Comparison of ENCODE assay signal across 8 cellular contexts in the genomic region with DNA sequence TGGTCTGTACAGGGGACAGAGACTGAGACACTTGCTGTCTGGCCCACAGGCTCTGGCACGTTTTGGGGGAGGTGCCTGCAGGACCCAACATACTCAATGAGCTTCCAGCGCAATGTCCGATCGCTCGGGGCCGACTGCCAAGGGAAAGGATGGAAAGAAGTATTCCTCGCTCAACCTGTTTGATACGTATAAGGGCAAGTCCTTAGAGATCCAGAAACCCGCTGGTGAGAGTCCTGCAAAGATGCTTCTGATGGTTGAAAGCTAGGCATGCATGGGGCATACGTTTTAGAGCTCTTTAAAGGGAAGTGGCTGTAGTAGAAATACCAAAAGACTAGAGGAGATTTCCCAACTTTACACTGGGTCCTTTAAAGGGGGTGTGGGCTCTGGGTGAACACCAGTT. TPM values are rescaled to one million over a fixed set of nuclear protein-coding genes. Genes with fewer than 3 reads are reported as not detected.
A peak's percentile ranks its signal among the peaks of the same experiment; 100 is the strongest.
DNase-seq lines count a peak whose midpoint lies in the region; ATAC-seq and TF ChIP-seq lines count a peak whose summit lies in the region.
"Had no signal": no experiment of that assay in that cellular context is flagged by ENCODE, and none has a peak within 500 bp of the region (broad histone marks: within the 10 kb centered on the region; RNA-seq: fewer than 3 reads in every experiment).

No MANE protein-coding gene starts in this region.

- no peak for TF ChIP-seq RAD21 in HCT116 (IDR thresholded peaks at IDR 0.05; ENCODE audit: low read depth)

- TF ChIP-seq CTCF in HCT116 (IDR thresholded peaks at IDR 0.05 in 2 of 3, conservative IDR thresholded peaks at IDR 0.05 in 1 of 3; ENCODE audit: borderline replicate concordance in 1 of 3, insufficient read depth in 1 of 3, low read depth in 2 of 3, low read length in 2 of 3) (no peak), epithelial cell of proximal tubule (conservative IDR thresholded peaks at IDR 0.05; ENCODE audit: low read depth, low read length) (no peak), uterus (IDR thresholded peaks at IDR 0.05) (no peak)

- no peaks in the 10 kb centered on the region for H4K20me1 ChIP-seq in HCT116 (ENCODE audit: insufficient read depth)

- H3K4me1 ChIP-seq in HCT116 (ENCODE audit: control insufficient read depth in 1 of 2, insufficient read depth in 2 of 2, low read length in 2 of 2) (peaks cover 6 to 18% of the 10 kb centered on the region in 2 experiments; a peak in 3 of 4 replicates), SJCRH30 (no peaks in the 10 kb centered on the region), uterus (peaks cover 0 to 8% of the 10 kb centered on the region in 2 donors)

- H3K27me3 ChIP-seq in HCT116 (ENCODE audit: insufficient read depth, low read length) = no peaks in the 10 kb centered on the region
- H3K27me3 ChIP-seq in SJCRH30 = no peaks in the 10 kb centered on the region
- H3K27me3 ChIP-seq in uterus = no peaks in the 10 kb centered on the region

- RAD21 ChIA-PET in HCT116 (lab: Charles Lee; ENCODE audit: low non-redundant PET in 1 of 2, low total read pairs in 2 of 2, uncharacterized antibody in 2 of 2, unreplicated experiment in 2 of 2) = no interaction called here

- no TSS peak for BruUV-seq in HCT116 (replicated peaks; lab: Mats Ljungman, UMichigan)

- DNase-seq in HCT116 (ENCODE audit: low read depth, low spot score) (no peak), SJCRH30 (no peak), epithelial cell of proximal tubule (ENCODE audit: low read depth) (no peak), skeletal muscle cell (ENCODE audit: low read depth) (no peak), uterus (no peak)
- DNase-seq in activated effector memory CD4-positive, alpha-beta T cell treated with Interleukin-2 at 50 U/mL for 16 hours = no peak

- H3K9ac ChIP-seq in HCT116 (ENCODE audit: low read length) = 0 out of 2 replicates have a peak overlapping the region, but pooled peaks have one; percentile 98

- H3K27ac ChIP-seq in HCT116 (ENCODE audit: low read depth, low read length) (peak overlapping the region; percentile 90; the same call in 1 of the 2 replicates), SJCRH30 (no peak overlapping the region; the same call in 1 of the 2 replicates), uterus (peak overlapping the region in 1 of 2 donors; percentile 98)

- peaks cover 68% of the 10 kb centered on the region for H3K79me2 ChIP-seq in HCT116 (ENCODE audit: insufficient read depth, low read length)

- TF ChIP-seq POLR2A in HCT116 (IDR thresholded peaks at IDR 0.05; ENCODE audit: borderline replicate concordance, extremely low read depth, insufficient read depth, insufficient read length) = no peak
- no peak for TF ChIP-seq POLR2A in uterus (IDR thresholded peaks at IDR 0.05)

- ATAC-seq in HCT116 (no peak), GM19463 (IDR thresholded peaks at IDR 0.05; ENCODE audit: unreplicated experiment) (no peak)

- no peaks in the 10 kb centered on the region for H3K9me3 ChIP-seq in HCT116 (ENCODE audit: control insufficient read depth in 1 of 2, insufficient read depth in 1 of 2, low read depth in 1 of 2, low read length in 2 of 2)
- H3K9me3 ChIP-seq in SJCRH30 (replicated peaks) = no peaks in the 10 kb centered on the region
- no peaks in the 10 kb centered on the region for H3K9me3 ChIP-seq in uterus

- H3K36me3 ChIP-seq in HCT116 (ENCODE audit: control insufficient read depth in 1 of 2, insufficient read depth in 2 of 2, low read length in 2 of 2) (peaks cover 30 to 63% of the 10 kb centered on the region in 2 experiments), SJCRH30 (peaks cover 55% of the 10 kb centered on the region), uterus (no peaks in the 10 kb centered on the region)

- H3K9me2 ChIP-seq in HCT116 (ENCODE audit: insufficient read depth) = no peaks in the 10 kb centered on the region

- H3K4me2 ChIP-seq in HCT116 (ENCODE audit: low read length) = peak overlapping the region; percentile 91

- POLR2A ChIA-PET in HCT116 (lab: Charles Lee) = no interaction called here

- H3K4me3 ChIP-seq in HCT116 (replicated peaks in 1 of 2; ENCODE audit: low read depth in 1 of 2, low read length in 2 of 2) (no peak overlapping the region), SJCRH30 (peak overlapping the region; percentile 95), epithelial cell of proximal tubule (ENCODE audit: low read depth, low read length) (peak overlapping the region; percentile 94), skeletal muscle cell (ENCODE audit: low read depth, low read length) (peak overlapping the region; percentile 84), uterus (no peak overlapping the region)

- no peak overlapping the region for H2AFZ ChIP-seq in HCT116 (ENCODE audit: low read depth, low read length, poor library complexity, severe bottlenecking)

- intact Hi-C loops in HCT116 (cut with micrococcal nuclease) (no loop called here), uterus (cut with DNase I; ENCODE audit: low total_unique reads) (no loop called here)

- CTCF ChIA-PET in HCT116 (lab: Charles Lee) = no interaction called here

TF ChIP-seq in HCT116, 20 proteins besides CTCF, POLR2A, EP300 and RAD21:
- TF ChIP-seq CBX3 (IDR thresholded peaks at IDR 0.05; ENCODE audit: low read depth) = no peak
- TF ChIP-seq POLR2AphosphoS5 (IDR thresholded peaks at IDR 0.05; ENCODE audit: low read depth, low read length) = no peak
- TF ChIP-seq SIN3A (IDR thresholded peaks at IDR 0.05; ENCODE audit: low read depth) = no peak
- TF ChIP-seq JUND (IDR thresholded peaks at IDR 0.05) = no peak
- TF ChIP-seq, protein P1, sequence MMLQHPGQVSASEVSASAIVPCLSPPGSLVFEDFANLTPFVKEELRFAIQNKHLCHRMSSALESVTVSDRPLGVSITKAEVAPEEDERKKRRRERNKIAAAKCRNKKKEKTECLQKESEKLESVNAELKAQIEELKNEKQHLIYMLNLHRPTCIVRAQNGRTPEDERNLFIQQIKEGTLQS (IDR thresholded peaks at IDR 0.05) = no peak
- TF ChIP-seq CEBPB (IDR thresholded peaks at IDR 0.05; ENCODE audit: low read depth) = no peak
- TF ChIP-seq YY1 (IDR thresholded peaks at IDR 0.05; ENCODE audit: extremely low read depth, insufficient replicate concordance, low read depth, low read length) = no peak
- no peak for TF ChIP-seq FOSL1 (IDR thresholded peaks at IDR 0.05; ENCODE audit: low read depth)

RNA-seq across cellular contexts. Expression of a gene that starts 2.2 kb away (rescaled TPM):
- total RNA-seq in HCT116 (2021; ENCODE audit: unreplicated experiment) (250 TPM), epithelial cell of proximal tubule (81.2 and 93.0 TPM in 2 replicates), uterus (100 to 1,000 TPM in 1 of 4 donors, 10 to 100 TPM in 3; 35.4 to 218 (median 48.0) TPM)
- polyA plus RNA-seq in HCT116 (2012) = 211 and 214 TPM in 2 replicates
- 98.7 and 109 TPM in 2 replicates for total RNA-seq in SJCRH30 (2014; rRNA removed; shearing (Covaris generic))

RNA-seq across cellular contexts. Expression of a gene that starts 7.6 kb away (rescaled TPM):
- total RNA-seq in HCT116 (2021; ENCODE audit: unreplicated experiment) (not detected), epithelial cell of proximal tubule (not detected in 2 replicates), uterus (10 to 100 TPM in 2 of 4 donors, 1 to 10 TPM in 2; 1.5 to 25.6 (median 14.5) TPM)
- not detected in 2 replicates for polyA plus RNA-seq in HCT116 (2012)
- total RNA-seq in SJCRH30 (2014; rRNA removed; shearing (Covaris generic)) = not detected in 2 replicates
- total RNA-seq: NCI-H460 had no signal

RNA-seq across cellular contexts. Expression of a gene that starts 29.8 kb away (rescaled TPM):
- total RNA-seq in HCT116 (2021; ENCODE audit: unreplicated experiment) = 368 TPM
- 342 and 357 TPM in 2 replicates for polyA plus RNA-seq in HCT116 (2012)
- 165 and 188 TPM in 2 replicates for total RNA-seq in SJCRH30 (2014; rRNA removed; shearing (Covaris generic))
- 307 and 331 TPM in 2 replicates for total RNA-seq in epithelial cell of proximal tubule
- 100 to 1,000 TPM in 3 of 4 donors, 10 to 100 TPM in 1; 92.2 to 233 (median 139) TPM for total RNA-seq in uterus

RNA-seq across cellular contexts. Expression of a gene that starts 29.9 kb away (rescaled TPM):
- total RNA-seq in HCT116 (2021; ENCODE audit: unreplicated experiment) (not detected), epithelial cell of proximal tubule (not detected in 2 replicates), uterus (not detected)
- not detected in 2 replicates for polyA plus RNA-seq in HCT116 (2012)
- not detected in 2 replicates for total RNA-seq in SJCRH30 (2014; rRNA removed; shearing (Covaris generic))
- total RNA-seq: NCI-H460 had no signal

RNA-seq across cellular contexts. Expression of a gene that starts 33.0 kb away (rescaled TPM):
- total RNA-seq in HCT116 (2021; ENCODE audit: unreplicated experiment) (2.2 TPM), epithelial cell of proximal tubule (0.72 and 0.81 TPM in 2 replicates), uterus (1 to 10 TPM in 3 of 4 donors, not detected in 1; 1.9 to 2.9 (median 2.6) TPM)
- 2.3 and 2.5 TPM in 2 replicates for polyA plus RNA-seq in HCT116 (2012)
- total RNA-seq in SJCRH30 (2014; rRNA removed; shearing (Covaris generic)) = 1.8 and 2.0 TPM in 2 replicates

Comparison
In these comparisons a context has a peak if more than half of its experiments do, and no peak if none do; other contexts are left out.
1. H3K4me3 ChIP-seq: peak in SJCRH30 (single experiment), epithelial cell of proximal tubule (single experiment) and skeletal muscle cell (single experiment); none in HCT116 (0 of 2) and uterus (0 of 2).